ENCODE assay signal across 13 cellular contexts in the genomic region with DNA sequence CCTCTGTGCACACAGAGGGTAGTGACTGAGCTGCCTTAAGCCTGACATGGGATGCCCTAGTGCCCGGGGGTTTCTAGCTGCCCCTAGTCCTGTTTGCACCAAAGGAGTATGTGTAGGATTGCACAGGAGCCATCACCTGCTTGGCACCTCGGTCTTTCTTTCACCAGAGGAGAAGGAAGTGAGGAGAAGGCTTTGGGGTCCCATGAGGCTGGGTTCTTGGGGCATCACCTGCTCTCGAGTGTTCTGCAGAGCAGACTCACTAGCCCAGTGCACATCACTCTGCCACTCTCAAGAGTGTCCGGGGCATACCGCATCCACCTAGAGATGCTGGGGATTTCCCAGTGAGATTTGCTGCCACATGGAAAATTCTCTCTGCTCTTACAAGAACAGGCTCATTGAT. TPM values are rescaled to one million over a fixed set of nuclear protein-coding genes. Genes with fewer than 3 reads are reported as not detected.
DNase-seq lines count a peak whose midpoint lies in the region; ATAC-seq and TF ChIP-seq lines count a peak whose summit lies in the region.
"Had no signal": no experiment of that assay in that cellular context is flagged by ENCODE, and none has a peak within 500 bp of the region (broad histone marks: within the 10 kb centered on the region; RNA-seq: fewer than 3 reads in every experiment).

No MANE protein-coding gene starts in this region.

- POLR2A ChIA-PET in PC-3 (lab: Charles Lee; ENCODE audit: unreplicated experiment) = no interaction called here

- H3F3A ChIP-seq in PC-3 (ENCODE audit: low read length, unreplicated experiment) = no peaks in the 10 kb centered on the region

- no peak overlapping the region for H3K4me3 ChIP-seq in PC-3 (ENCODE audit: low read length)
- H3K4me3 ChIP-seq: mucosa of descending colon had no signal

- H3K4me2 ChIP-seq in PC-3 (ENCODE audit: low read length) = peak overlapping the region; percentile 72

- no peaks in the 10 kb centered on the region for H3K79me2 ChIP-seq in PC-3 (ENCODE audit: low read length)

- DNase-seq in activated T-cell treated with anti-CD3 and anti-CD28 coated beads, Interleukin-2, amount 50 U/mL, for 1 hour = peak; percentile 7
- DNase-seq in activated T-cell treated with anti-CD3 and anti-CD28 coated beads for 4 hours = no peak
- no peak for DNase-seq in PC-3
- peak; percentile 66 for DNase-seq in posterior vena cava (ENCODE audit: low spot score)
- DNase-seq in NCI-H69 (lab: John Stamatoyannopoulos, UW) = no peak
- DNase-seq: GOT3, mucosa of descending colon, NCI-H187 treated with DMSO at 0.1 percent for 48 hours had no signal

- H3K27me3 ChIP-seq in PC-3 (ENCODE audit: low read length) = no peaks in the 10 kb centered on the region

- BruUV-seq in PC-3 (replicated peaks; lab: Mats Ljungman, UMichigan) = no TSS peak

- H3K36me3 ChIP-seq in PC-3 (ENCODE audit: low read depth, low read length) = no peaks in the 10 kb centered on the region

- peaks cover 51% of the 10 kb centered on the region for H3K4me1 ChIP-seq in PC-3 (ENCODE audit: insufficient read depth, low read length)

- no peak overlapping the region for H2AFZ ChIP-seq in PC-3 (ENCODE audit: low read length)

- H4K20me1 ChIP-seq in PC-3 (ENCODE audit: low read length) = no peaks in the 10 kb centered on the region

- no peaks in the 10 kb centered on the region for H3K9me2 ChIP-seq in PC-3 (replicated peaks; ENCODE audit: low read length)

- no peak for TF ChIP-seq CTCF in PC-3 (conservative IDR thresholded peaks at IDR 0.05; ENCODE audit: low read depth, low read length)

- peak; percentile 18 for ATAC-seq in GM21381 (IDR thresholded peaks at IDR 0.05; ENCODE audit: unreplicated experiment)
- no peak for ATAC-seq in PC-3
- ATAC-seq in HG03280 (IDR thresholded peaks at IDR 0.05; ENCODE audit: unreplicated experiment) = no peak
- no peak for ATAC-seq in HG03025 (IDR thresholded peaks at IDR 0.05; ENCODE audit: low FRiP score, unreplicated experiment)
- ATAC-seq: mucosa of descending colon; SK-N-SH treated with all-trans-retinoic acid at 6 μM for 48 hours; stimulated activated memory B cell treated with anti-CD40 and anti-IgM and Interleukin-4, amounts not matched to agents 10 μg/mL and 1 μg/mL and 100 μg/mL, for 72 hours had no signal

- H3K27ac ChIP-seq in PC-3 (ENCODE audit: low read length) = peak overlapping the region; percentile 91

- CTCF ChIA-PET in PC-3 (lab: Charles Lee) = no interaction called here

- H3K9ac ChIP-seq in PC-3 (ENCODE audit: low read length) = peak overlapping the region; percentile 25; the same call in 1 of the 2 replicates

- H3K9me3 ChIP-seq in PC-3 (ENCODE audit: low read length) = no peaks in the 10 kb centered on the region
- H3K9me3 ChIP-seq: mucosa of descending colon had no signal

- intact Hi-C loops in PC-3 (cut with micrococcal nuclease) (no loop called here), posterior vena cava (cut with DNase I) (no loop called here)

RNA-seq across cellular contexts. Expression of a gene that starts 40.5 kb away (rescaled TPM):
- total RNA-seq in PC-3 (2014; rRNA removed) (2.0 and 2.4 TPM in 2 replicates), posterior vena cava (under 1 TPM; 0.09 to 0.10 TPM)

RNA-seq across cellular contexts. Expression of a gene that starts 52.9 kb away (rescaled TPM):
- total RNA-seq in PC-3 (2014; rRNA removed) (21.7 and 27.9 TPM in 2 replicates), posterior vena cava (10 to 100 TPM in 1 of 2 donors, 1 to 10 TPM in 1; 5.3 to 15.6 TPM)

Comparison
In these comparisons a context has a peak if more than half of its experiments do, and no peak if none do; other contexts are left out.
1. DNase-seq: peak in activated T-cell treated with anti-CD3 and anti-CD28 coated beads, Interleukin-2, amount 50 U/mL, for 1 hour (single experiment) and posterior vena cava (single experiment); none in activated T-cell treated with anti-CD3 and anti-CD28 coated beads for 4 hours (single experiment), PC-3 (single experiment) and NCI-H69 (single experiment).